In the genomic region with DNA sequence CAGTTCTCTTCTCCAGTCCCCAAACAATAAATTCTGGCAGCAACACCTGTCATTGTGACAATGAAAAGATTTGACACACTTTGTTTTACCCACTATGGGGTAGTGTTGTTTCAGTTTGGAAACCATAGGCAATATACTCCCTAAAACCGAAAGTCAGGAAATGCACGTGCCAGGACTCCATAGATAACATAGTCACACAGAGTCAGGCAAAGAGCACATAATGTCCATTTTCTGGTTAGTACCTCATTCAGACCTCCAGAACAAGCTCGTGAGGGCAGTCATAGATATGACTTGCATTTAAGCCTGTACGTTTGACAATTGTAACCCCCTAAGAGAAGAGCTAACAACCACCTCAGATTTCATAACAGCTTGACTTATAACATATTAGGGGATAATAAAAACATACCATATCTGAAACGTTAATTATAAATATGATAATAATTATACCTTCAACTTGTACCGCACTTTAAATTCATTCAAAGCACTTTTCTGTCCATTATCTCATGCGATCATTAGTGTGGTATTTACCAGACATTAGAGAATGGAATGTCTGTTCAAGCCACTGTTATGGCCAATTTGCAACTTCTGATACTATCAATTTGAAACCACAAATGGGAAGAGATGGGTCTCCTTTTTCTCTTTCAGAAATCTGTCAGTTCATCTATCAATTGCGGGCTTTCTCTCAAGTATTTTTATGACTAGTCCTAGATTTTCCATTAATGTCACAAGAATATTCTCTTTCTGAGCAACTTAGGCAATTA, we compare ENCODE assay signal across 1 cellular context.
TF ChIP-seq lines count a peak whose summit lies in the region.

No MANE protein-coding gene starts in this region.

TF ChIP-seq in SK-N-SH treated with all-trans-retinoic acid at 6 μM for 48 hours, 23 proteins besides CTCF, POLR2A, EP300 and RAD21 (continued from another document):
- TF ChIP-seq, protein P1, sequence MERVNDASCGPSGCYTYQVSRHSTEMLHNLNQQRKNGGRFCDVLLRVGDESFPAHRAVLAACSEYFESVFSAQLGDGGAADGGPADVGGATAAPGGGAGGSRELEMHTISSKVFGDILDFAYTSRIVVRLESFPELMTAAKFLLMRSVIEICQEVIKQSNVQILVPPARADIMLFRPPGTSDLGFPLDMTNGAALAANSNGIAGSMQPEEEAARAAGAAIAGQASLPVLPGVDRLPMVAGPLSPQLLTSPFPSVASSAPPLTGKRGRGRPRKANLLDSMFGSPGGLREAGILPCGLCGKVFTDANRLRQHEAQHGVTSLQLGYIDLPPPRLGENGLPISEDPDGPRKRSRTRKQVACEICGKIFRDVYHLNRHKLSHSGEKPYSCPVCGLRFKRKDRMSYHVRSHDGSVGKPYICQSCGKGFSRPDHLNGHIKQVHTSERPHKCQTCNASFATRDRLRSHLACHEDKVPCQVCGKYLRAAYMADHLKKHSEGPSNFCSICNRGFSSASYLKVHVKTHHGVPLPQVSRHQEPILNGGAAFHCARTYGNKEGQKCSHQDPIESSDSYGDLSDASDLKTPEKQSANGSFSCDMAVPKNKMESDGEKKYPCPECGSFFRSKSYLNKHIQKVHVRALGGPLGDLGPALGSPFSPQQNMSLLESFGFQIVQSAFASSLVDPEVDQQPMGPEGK (CRISPR knock-in tag; IDR thresholded peaks at IDR 0.05; ENCODE audit: borderline replicate concordance): no peak
- no peak for TF ChIP-seq GLIS3 (CRISPR knock-in tag; IDR thresholded peaks at IDR 0.05)
- TF ChIP-seq ZNF70 (CRISPR knock-in tag; IDR thresholded peaks at IDR 0.05): no peak
- TF ChIP-seq ZNF565 (CRISPR knock-in tag; conservative IDR thresholded peaks at IDR 0.05; ENCODE audit: low read depth): no peak
- no peak for TF ChIP-seq TOX (CRISPR knock-in tag; IDR thresholded peaks at IDR 0.05; ENCODE audit: borderline replicate concordance)
- no peak for TF ChIP-seq PPARA (CRISPR knock-in tag; IDR thresholded peaks at IDR 0.05; ENCODE audit: borderline replicate concordance)
- TF ChIP-seq, protein P2, sequence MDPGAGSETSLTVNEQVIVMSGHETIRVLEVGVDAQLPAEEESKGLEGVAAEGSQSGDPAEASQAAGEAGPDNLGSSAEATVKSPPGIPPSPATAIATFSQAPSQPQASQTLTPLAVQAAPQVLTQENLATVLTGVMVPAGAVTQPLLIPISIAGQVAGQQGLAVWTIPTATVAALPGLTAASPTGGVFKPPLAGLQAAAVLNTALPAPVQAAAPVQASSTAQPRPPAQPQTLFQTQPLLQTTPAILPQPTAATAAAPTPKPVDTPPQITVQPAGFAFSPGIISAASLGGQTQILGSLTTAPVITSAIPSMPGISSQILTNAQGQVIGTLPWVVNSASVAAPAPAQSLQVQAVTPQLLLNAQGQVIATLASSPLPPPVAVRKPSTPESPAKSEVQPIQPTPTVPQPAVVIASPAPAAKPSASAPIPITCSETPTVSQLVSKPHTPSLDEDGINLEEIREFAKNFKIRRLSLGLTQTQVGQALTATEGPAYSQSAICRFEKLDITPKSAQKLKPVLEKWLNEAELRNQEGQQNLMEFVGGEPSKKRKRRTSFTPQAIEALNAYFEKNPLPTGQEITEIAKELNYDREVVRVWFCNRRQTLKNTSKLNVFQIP (CRISPR knock-in tag; IDR thresholded peaks at IDR 0.05; ENCODE audit: borderline replicate concordance, low read depth): no peak
- TF ChIP-seq CSDC2 (CRISPR knock-in tag; IDR thresholded peaks at IDR 0.05): no peak
- TF ChIP-seq ZNF8 (CRISPR knock-in tag; IDR thresholded peaks at IDR 0.05): no peak
- no peak for TF ChIP-seq RARB (CRISPR knock-in tag; IDR thresholded peaks at IDR 0.05)
- TF ChIP-seq, protein P3, sequence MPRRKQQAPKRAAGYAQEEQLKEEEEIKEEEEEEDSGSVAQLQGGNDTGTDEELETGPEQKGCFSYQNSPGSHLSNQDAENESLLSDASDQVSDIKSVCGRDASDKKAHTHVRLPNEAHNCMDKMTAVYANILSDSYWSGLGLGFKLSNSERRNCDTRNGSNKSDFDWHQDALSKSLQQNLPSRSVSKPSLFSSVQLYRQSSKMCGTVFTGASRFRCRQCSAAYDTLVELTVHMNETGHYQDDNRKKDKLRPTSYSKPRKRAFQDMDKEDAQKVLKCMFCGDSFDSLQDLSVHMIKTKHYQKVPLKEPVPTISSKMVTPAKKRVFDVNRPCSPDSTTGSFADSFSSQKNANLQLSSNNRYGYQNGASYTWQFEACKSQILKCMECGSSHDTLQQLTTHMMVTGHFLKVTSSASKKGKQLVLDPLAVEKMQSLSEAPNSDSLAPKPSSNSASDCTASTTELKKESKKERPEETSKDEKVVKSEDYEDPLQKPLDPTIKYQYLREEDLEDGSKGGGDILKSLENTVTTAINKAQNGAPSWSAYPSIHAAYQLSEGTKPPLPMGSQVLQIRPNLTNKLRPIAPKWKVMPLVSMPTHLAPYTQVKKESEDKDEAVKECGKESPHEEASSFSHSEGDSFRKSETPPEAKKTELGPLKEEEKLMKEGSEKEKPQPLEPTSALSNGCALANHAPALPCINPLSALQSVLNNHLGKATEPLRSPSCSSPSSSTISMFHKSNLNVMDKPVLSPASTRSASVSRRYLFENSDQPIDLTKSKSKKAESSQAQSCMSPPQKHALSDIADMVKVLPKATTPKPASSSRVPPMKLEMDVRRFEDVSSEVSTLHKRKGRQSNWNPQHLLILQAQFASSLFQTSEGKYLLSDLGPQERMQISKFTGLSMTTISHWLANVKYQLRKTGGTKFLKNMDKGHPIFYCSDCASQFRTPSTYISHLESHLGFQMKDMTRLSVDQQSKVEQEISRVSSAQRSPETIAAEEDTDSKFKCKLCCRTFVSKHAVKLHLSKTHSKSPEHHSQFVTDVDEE (CRISPR knock-in tag; IDR thresholded peaks at IDR 0.05): peak; percentile 38; the same call in 1 of the 2 replicates
- TF ChIP-seq, protein P4, sequence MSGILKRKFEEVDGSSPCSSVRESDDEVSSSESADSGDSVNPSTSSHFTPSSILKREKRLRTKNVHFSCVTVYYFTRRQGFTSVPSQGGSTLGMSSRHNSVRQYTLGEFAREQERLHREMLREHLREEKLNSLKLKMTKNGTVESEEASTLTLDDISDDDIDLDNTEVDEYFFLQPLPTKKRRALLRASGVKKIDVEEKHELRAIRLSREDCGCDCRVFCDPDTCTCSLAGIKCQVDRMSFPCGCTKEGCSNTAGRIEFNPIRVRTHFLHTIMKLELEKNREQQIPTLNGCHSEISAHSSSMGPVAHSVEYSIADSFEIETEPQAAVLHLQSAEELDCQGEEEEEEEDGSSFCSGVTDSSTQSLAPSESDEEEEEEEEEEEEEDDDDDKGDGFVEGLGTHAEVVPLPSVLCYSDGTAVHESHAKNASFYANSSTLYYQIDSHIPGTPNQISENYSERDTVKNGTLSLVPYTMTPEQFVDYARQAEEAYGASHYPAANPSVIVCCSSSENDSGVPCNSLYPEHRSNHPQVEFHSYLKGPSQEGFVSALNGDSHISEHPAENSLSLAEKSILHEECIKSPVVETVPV (CRISPR knock-in tag; IDR thresholded peaks at IDR 0.05): no peak; the same call in 1 of the 2 replicates
